8 cellular contexts compared by ENCODE assay signal in the genomic region with DNA sequence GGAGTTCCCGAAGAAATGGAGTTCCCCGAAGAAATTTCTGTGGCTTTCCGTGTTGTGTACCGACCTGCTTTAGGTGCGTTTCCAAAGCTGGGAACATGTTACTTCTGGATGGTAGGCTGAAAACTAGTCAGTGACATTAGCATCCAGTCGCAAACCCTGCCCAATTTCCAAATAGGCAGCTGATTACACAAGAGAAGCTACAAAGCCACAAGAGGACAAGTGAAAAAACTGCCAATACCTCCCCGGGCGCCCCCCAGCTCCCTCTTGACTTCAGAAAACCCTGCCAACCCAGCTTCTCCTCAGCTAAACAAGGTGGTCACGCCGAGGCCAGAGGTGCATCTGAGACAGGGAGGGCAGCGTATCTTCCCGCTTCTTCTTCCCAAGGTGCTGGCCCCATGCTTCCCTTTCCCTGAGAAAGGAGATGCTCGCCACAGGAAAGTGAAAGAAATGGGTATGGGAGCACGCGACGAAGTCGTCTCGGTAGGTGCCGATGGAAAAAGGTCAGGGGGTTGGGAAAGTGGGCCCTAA. TPM values are rescaled to one million over a fixed set of nuclear protein-coding genes. Genes with fewer than 3 reads are reported as not detected.
DNase-seq lines count a peak whose midpoint lies in the region; ATAC-seq and TF ChIP-seq lines count a peak whose summit lies in the region.

No MANE protein-coding gene starts in this region.

- no peaks in the 10 kb centered on the region for H3K4me1 ChIP-seq in endodermal cell (ENCODE audit: control insufficient read depth, insufficient read depth, low read length)
- H3K4me1 ChIP-seq in muscle layer of colon (ENCODE audit: insufficient read depth, low read length): peaks cover 6% of the 10 kb centered on the region

- POLR2A ChIA-PET in T-cell (lab: Charles Lee): interaction anchor here (0.5 to 1.4 kb wide), 7 partner anchors 10 to 136 kb away, joined by 3 to 7 read pairs (median 4); a partner anchor contains a TSS

- ATAC-seq in HG03196 (IDR thresholded peaks at IDR 0.05; ENCODE audit: unreplicated experiment): peak; percentile 2
- ATAC-seq in T-cell (replicated peaks in 1 of 4): peak; percentile 7 to 28 (median 18)
- no peak for ATAC-seq in GM19452 (IDR thresholded peaks at IDR 0.05; ENCODE audit: unreplicated experiment)

- H3K27me3 ChIP-seq in endodermal cell (ENCODE audit: control insufficient read depth, insufficient read depth, low read length, poor library complexity, severe bottlenecking) (no peaks in the 10 kb centered on the region), muscle layer of colon (ENCODE audit: control insufficient read depth in 1 of 2, insufficient read depth in 2 of 2, low read length in 2 of 2) (no peaks in the 10 kb centered on the region)

- 90 to 95% methylated on average over 8 to 19 of the region's 19 CpGs for WGBS in endodermal cell (ENCODE audit: insufficient coverage in 1 of 2, insufficient read length in 1 of 2), 2 experiments

- H3K36me3 Mint-ChIP-seq in T-cell: peaks cover 14% of the 10 kb centered on the region
- H3K36me3 Mint-ChIP-seq in endodermal cell (ENCODE audit: low read depth): peaks cover 28% of the 10 kb centered on the region

- TF ChIP-seq CTCF in endodermal cell (conservative IDR thresholded peaks at IDR 0.05): no peak

- H3K9me3 Mint-ChIP-seq in T-cell (no peaks in the 10 kb centered on the region), endodermal cell (no peaks in the 10 kb centered on the region)

- peak overlapping the region; percentile 97 for H3K27ac Mint-ChIP-seq in T-cell
- peak overlapping the region; percentile 95 for H3K27ac Mint-ChIP-seq in endodermal cell

- H3K4me3 ChIP-seq in endodermal cell (ENCODE audit: low read length) (no peak overlapping the region), muscle layer of colon (ENCODE audit: low read depth in 1 of 2, low read length in 2 of 2) (peak overlapping the region; percentile 62 to 75)

- CTCF ChIA-PET in T-cell (lab: Charles Lee): interaction anchor here in 1 of 2 donors (1.1 kb wide), 1 partner anchor 14 kb away, joined by 3 read pairs; no protein-coding TSS in a partner anchor

- H3K9me3 ChIP-seq in endodermal cell (ENCODE audit: control insufficient read depth, low read length) (no peaks in the 10 kb centered on the region), muscle layer of colon (ENCODE audit: low read length) (no peaks in the 10 kb centered on the region)

- H3K4me1 Mint-ChIP-seq in T-cell: peaks cover 19 to 26% (median 21%) of the 10 kb centered on the region in 3 donors
- H3K4me1 Mint-ChIP-seq in endodermal cell: peaks cover 10% of the 10 kb centered on the region

- H3K27me3 Mint-ChIP-seq in T-cell (no peaks in the 10 kb centered on the region), endodermal cell (ENCODE audit: insufficient read depth) (no peaks in the 10 kb centered on the region)

- H3K27ac ChIP-seq in endodermal cell (ENCODE audit: low read depth, low read length) (no peak overlapping the region), muscle layer of colon (ENCODE audit: low read depth, low read length) (peak overlapping the region; percentile 60)

- in situ Hi-C loops in G401 (cut with HindIII; ENCODE audit: low sequenced_read_pairs): no loop called here

- peak overlapping the region; percentile 95 to 98 (median 97) for H3K4me3 Mint-ChIP-seq in T-cell
- peak overlapping the region; percentile 87 for H3K4me3 Mint-ChIP-seq in endodermal cell

- H3K36me3 ChIP-seq in endodermal cell (ENCODE audit: control insufficient read depth, insufficient read depth, low read length) (peaks cover 38% of the 10 kb centered on the region), muscle layer of colon (ENCODE audit: insufficient read depth, low read length) (peaks cover 29% of the 10 kb centered on the region)

- no peak overlapping the region for H3K9ac ChIP-seq in endodermal cell (ENCODE audit: extremely low read depth, low read length, poor library complexity, severe bottlenecking)
- H3K9ac ChIP-seq in muscle layer of colon (ENCODE audit: low read length): peak overlapping the region; percentile 12

- DNase-seq in G401 (ENCODE audit: low spot score) (peak; percentile 76), T-cell (peak in 7 of 34 experiments; percentile 1 to 21 (median 7)), endodermal cell (peak; percentile 59)
- DNase-seq in activated CD4-positive, CD25-positive, alpha-beta regulatory T cell (lab: John Stamatoyannopoulos, UW): no peak
- no peak for DNase-seq in effector CD4-positive, alpha-beta T cell

RNA-seq across cellular contexts. Expression of a gene that starts 0.6 kb away (rescaled TPM):
- total RNA-seq in G401 (2014; rRNA removed; shearing (Covaris generic)): not detected in 2 replicates
- total RNA-seq in T-cell (10 to 100 TPM in 1 of 5 donors, 1 to 10 TPM in 4; 6.0 to 10.4 (median 8.8) TPM), endodermal cell (1 to 10 TPM; 5.0 to 8.7 TPM)
- polyA plus RNA-seq in endodermal cell (2013, experiment 1 of 2): 0.75 TPM
- 0.29 TPM for polyA plus RNA-seq in endodermal cell (2013, experiment 2 of 2)

RNA-seq across cellular contexts. Expression of a gene that starts 52.5 kb away (rescaled TPM):
- 57.4 and 126 TPM in 2 replicates for total RNA-seq in G401 (2014; rRNA removed; shearing (Covaris generic))
- 100 to 1,000 TPM; 249 to 308 (median 276) TPM for total RNA-seq in T-cell
- 100 to 1,000 TPM; 118 to 141 TPM for total RNA-seq in endodermal cell
- 123 TPM for polyA plus RNA-seq in endodermal cell (2013, experiment 1 of 2)
- 117 TPM for polyA plus RNA-seq in endodermal cell (2013, experiment 2 of 2)

Comparison
In these comparisons a context has a peak if more than half of its experiments do, and no peak if none do; other contexts are left out.
1. DNase-seq: peak in G401 (single experiment) and endodermal cell (single experiment); none in activated CD4-positive, CD25-positive, alpha-beta regulatory T cell (0 of 4) and effector CD4-positive, alpha-beta T cell (single experiment).